1 cellular context compared by ENCODE assay signal in the genomic region with DNA sequence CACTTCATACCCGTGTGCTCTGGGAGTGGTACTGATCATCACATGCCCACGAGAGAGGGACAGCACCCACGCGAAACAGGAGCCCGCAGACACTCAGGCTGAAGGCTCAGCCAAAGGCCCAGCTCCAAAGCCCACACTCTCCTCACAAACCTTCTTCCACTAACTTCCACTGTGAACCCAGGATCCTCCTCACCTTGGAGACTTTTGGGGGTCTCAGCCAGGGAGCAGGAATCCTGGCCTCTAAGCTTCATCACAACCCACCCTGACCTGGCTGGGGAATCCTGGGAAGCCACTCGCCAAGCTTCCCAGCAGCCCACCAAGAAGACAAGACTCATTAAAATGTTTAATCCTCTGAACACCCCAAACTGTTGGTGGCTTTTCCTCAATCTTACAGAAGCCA.
TF ChIP-seq lines count a peak whose summit lies in the region.

No MANE protein-coding gene starts in this region.

TF ChIP-seq in H1, 55 proteins besides CTCF, POLR2A, EP300 and RAD21:
- TF ChIP-seq BRCA1 (IDR thresholded peaks at IDR 0.05; ENCODE audit: low read depth, low read length) = no peak
- no peak for TF ChIP-seq SIX5 (IDR thresholded peaks at IDR 0.05; ENCODE audit: low read depth, low read length)
- TF ChIP-seq RBBP5 (IDR thresholded peaks at IDR 0.05; ENCODE audit: borderline replicate concordance, low read depth, low read length) = no peak
- TF ChIP-seq EZH2 (IDR thresholded peaks at IDR 0.05; ENCODE audit: low read depth, low read length, severe bottlenecking) = no peak
- TF ChIP-seq CBX5 (IDR thresholded peaks at IDR 0.05; ENCODE audit: low read depth, low read length) = no peak
- TF ChIP-seq RXRA (IDR thresholded peaks at IDR 0.05; ENCODE audit: insufficient read depth, low read depth, low read length) = no peak
- TF ChIP-seq POU5F1 (IDR thresholded peaks at IDR 0.05; ENCODE audit: low read depth, low read length) = no peak
- no peak for TF ChIP-seq CHD1 (IDR thresholded peaks at IDR 0.05; ENCODE audit: low read depth, low read length)
